Comparison of ENCODE assay signal across 1 cellular context in the genomic region with DNA sequence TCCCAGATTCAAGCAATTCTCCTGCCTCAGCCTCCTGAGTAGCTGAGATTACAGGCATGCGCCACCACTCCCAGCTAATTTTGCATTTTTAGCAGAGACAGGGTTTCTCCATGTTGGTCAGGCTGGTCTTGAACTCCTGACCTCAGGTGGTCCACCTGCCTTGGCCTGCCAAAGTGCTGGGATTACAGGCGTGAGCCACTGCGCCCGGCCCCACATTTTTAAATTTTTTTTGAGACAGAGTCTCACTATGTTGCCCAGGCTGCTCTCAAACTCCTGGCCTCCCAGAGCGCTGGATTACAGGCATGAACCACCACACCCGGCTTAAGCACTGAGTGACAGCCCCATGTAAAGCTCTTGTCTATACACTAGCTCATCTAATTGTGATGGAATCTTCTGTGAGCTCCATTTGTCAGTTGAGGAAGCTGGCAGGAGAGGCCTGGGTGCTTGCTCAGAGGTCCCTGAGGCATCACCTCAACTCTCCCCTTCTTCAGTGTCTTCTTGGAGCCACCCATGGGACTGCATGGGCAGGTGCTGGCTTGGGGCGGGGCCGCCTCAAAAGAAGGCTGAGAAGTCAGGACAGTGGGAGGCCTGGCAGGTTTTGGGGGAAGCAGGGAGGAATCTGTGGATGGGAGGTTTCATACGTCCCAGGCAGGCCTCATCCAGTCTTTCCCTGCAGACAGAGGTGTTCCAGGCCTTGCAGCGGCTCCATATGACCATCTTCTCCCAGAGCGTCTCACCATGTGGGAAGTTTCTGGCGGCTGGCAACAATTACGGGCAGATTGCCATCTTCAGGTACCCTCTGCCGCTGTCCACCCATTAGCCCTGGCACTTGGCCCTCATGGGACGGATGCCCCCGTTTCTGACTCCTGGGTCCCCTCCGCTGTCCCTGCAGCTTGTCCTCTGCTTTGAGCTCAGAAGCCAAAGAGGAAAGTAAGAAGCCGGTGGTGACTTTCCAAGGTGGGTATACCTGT.
TF ChIP-seq lines count a peak whose summit lies in the region.

No MANE protein-coding gene starts in this region.

TF ChIP-seq in IMR-90, 13 proteins besides CTCF, POLR2A, EP300 and RAD21:
- no peak for TF ChIP-seq MAZ (IDR thresholded peaks at IDR 0.05; ENCODE audit: borderline replicate concordance, low read depth, low read length)
- TF ChIP-seq, protein P1, sequence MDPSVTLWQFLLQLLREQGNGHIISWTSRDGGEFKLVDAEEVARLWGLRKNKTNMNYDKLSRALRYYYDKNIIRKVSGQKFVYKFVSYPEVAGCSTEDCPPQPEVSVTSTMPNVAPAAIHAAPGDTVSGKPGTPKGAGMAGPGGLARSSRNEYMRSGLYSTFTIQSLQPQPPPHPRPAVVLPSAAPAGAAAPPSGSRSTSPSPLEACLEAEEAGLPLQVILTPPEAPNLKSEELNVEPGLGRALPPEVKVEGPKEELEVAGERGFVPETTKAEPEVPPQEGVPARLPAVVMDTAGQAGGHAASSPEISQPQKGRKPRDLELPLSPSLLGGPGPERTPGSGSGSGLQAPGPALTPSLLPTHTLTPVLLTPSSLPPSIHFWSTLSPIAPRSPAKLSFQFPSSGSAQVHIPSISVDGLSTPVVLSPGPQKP (IDR thresholded peaks at IDR 0.05; ENCODE audit: borderline replicate concordance, low read depth, low read length), result no peak
- no peak for TF ChIP-seq NFE2L2 (IDR thresholded peaks at IDR 0.05; ENCODE audit: low read depth, low read length)
- no peak for TF ChIP-seq CHD1 (IDR thresholded peaks at IDR 0.05; ENCODE audit: low read depth, low read length)
